In genomic region chr5:119070578-119070827, GRCh38 we compare ENCODE assay signal across 8 cellular contexts. TPM values are rescaled to one million over a fixed set of nuclear protein-coding genes. Genes with fewer than 3 reads are reported as not detected.
DNase-seq lines count a peak whose midpoint lies in the region; ATAC-seq and TF ChIP-seq lines count a peak whose summit lies in the region.

No MANE protein-coding gene starts in this region.

- peak overlapping the region; percentile 88 for H3K9ac ChIP-seq in H9 (ENCODE audit: extremely low read depth, insufficient read length, low read length)

- peak overlapping the region; percentile 95 for H3K18ac ChIP-seq in H9 (ENCODE audit: insufficient read length, low read depth, low read length)

- H2BK12ac ChIP-seq in H9 (ENCODE audit: insufficient read length, low read depth, low read length) = no peak overlapping the region

- H3K4me1 Mint-ChIP-seq in H9 (peaks cover 27 to 30% of the 10 kb centered on the region in 2 experiments), immature natural killer cell (peaks cover 33 to 45% of the 10 kb centered on the region in 2 donors)
- peaks cover 25% of the 10 kb centered on the region for H3K4me1 Mint-ChIP-seq in stimulated activated effector memory CD8-positive, alpha-beta T cell treated with anti-CD3 and anti-CD28 coated beads, Interleukin-12 subunit alpha, Interleukin-12 subunit beta, amount 100 ng/mL, for 72 hours

- H3T11ph ChIP-seq in H9 (ENCODE audit: low read length) = no peak overlapping the region

- H2BK120ac ChIP-seq in H9 (ENCODE audit: low read depth, low read length, poor library complexity, severe bottlenecking) = no peak overlapping the region

- H2AFZ ChIP-seq in H9 (ENCODE audit: low read length) = peak overlapping the region; percentile 98

- H3K14ac ChIP-seq in H9 (ENCODE audit: insufficient read depth, low read length) = peak overlapping the region; percentile 64; the same call in 1 of the 2 replicates

- no peak overlapping the region for H3K4ac ChIP-seq in H9 (ENCODE audit: low read depth, low read length)

- no peak overlapping the region for H2BK20ac ChIP-seq in H9 (ENCODE audit: low read depth, low read length, poor library complexity, severe bottlenecking)

- peak overlapping the region; percentile 74 for H3K4me3 ChIP-seq in LNCaP clone FGC (ENCODE audit: low read depth, low read length)

- H3K4me3 Mint-ChIP-seq in H9 = peak overlapping the region; percentile 91 to 93
- H3K4me3 Mint-ChIP-seq in immature natural killer cell = peak overlapping the region; percentile 94 to 100 (median 99)
- H3K4me3 Mint-ChIP-seq in stimulated activated effector memory CD8-positive, alpha-beta T cell treated with anti-CD3 and anti-CD28 coated beads, Interleukin-12 subunit alpha, Interleukin-12 subunit beta, amount 100 ng/mL, for 72 hours = peak overlapping the region; percentile 90

- H3K27ac ChIP-seq in H9 (ENCODE audit: insufficient read length, low read depth, low read length) (peak overlapping the region; percentile 93), angular gyrus (ENCODE audit: low read depth, low read length) (peak overlapping the region; percentile 84)

- no peaks in the 10 kb centered on the region for H3K36me3 Mint-ChIP-seq in H9 (ENCODE audit: insufficient read depth in 1 of 3, low read depth in 3 of 3)
- H3K36me3 Mint-ChIP-seq in immature natural killer cell = no peaks in the 10 kb centered on the region
- H3K36me3 Mint-ChIP-seq in stimulated activated effector memory CD8-positive, alpha-beta T cell treated with anti-CD3 and anti-CD28 coated beads, Interleukin-12 subunit alpha, Interleukin-12 subunit beta, amount 100 ng/mL, for 72 hours = peaks cover 7% of the 10 kb centered on the region

- H3K23ac ChIP-seq in H9 (ENCODE audit: insufficient read length, low read depth, low read length) = no peak overlapping the region

- H4K8ac ChIP-seq in H9 (replicated peaks; ENCODE audit: insufficient read length, low read depth, low read length) = no peak overlapping the region

- H3K79me1 ChIP-seq in H9 (ENCODE audit: insufficient read depth, low read depth, low read length, poor library complexity, severe bottlenecking) = no peaks in the 10 kb centered on the region

- no peaks in the 10 kb centered on the region for H3K9me3 ChIP-seq in H9 (ENCODE audit: control insufficient read depth, low read depth, low read length)

- TF ChIP-seq CTCF in H9 (conservative IDR thresholded peaks at IDR 0.05) = no peak
- no peak for TF ChIP-seq CTCF in LNCaP clone FGC (IDR thresholded peaks at IDR 0.05; ENCODE audit: control insufficient read depth, extremely low read depth, insufficient read depth)

- no peaks in the 10 kb centered on the region for H3K27me3 ChIP-seq in H9 (ENCODE audit: insufficient read depth, low read length)

- peak overlapping the region; percentile 71 for H3K4me2 ChIP-seq in H9 (ENCODE audit: insufficient read depth, insufficient read length, low read length)

- H4K5ac ChIP-seq in H9 (ENCODE audit: insufficient read length, low read depth, low read length) = no peak overlapping the region

- H3K79me2 ChIP-seq in H9 (ENCODE audit: insufficient read depth, low read length) = peaks cover 17% of the 10 kb centered on the region; the same call in 1 of the 2 replicates

- no peaks in the 10 kb centered on the region for H3K27me3 Mint-ChIP-seq in H9 (ENCODE audit: low read depth)
- H3K27me3 Mint-ChIP-seq in immature natural killer cell (ENCODE audit: low read depth in 3 of 3) = peaks cover 6 to 13% (median 7%) of the 10 kb centered on the region in 3 donors

- peaks cover 2% of the 10 kb centered on the region; the same call in 1 of the 2 replicates for H3K4me1 ChIP-seq in H9 (ENCODE audit: insufficient read depth, low read length)

- no peak overlapping the region for H3K56ac ChIP-seq in H9 (ENCODE audit: insufficient read length, low read depth, low read length)

- H3K23me2 ChIP-seq in H9 (ENCODE audit: insufficient read length, low read depth, low read length, poor library complexity, severe bottlenecking) = peaks cover 4% of the 10 kb centered on the region

- H2BK5ac ChIP-seq in H9 (ENCODE audit: insufficient read length, low read length) = peak overlapping the region; percentile 14

- WGBS in H9 (ENCODE audit: extremely low coverage, insufficient read length, low lambda C conversion rate) = no CpG with 5 or more reads among the region's 9 CpGs

- DNase-seq in NK-92 treated with Interleukin-12 subunit alpha and Interleukin-12 subunit beta, amount 100 ng/mL, for 24 hours (lab: John Stamatoyannopoulos, UW) = peak; percentile 80
- DNase-seq in NK-92 (lab: John Stamatoyannopoulos, UW; ENCODE audit: unreplicated experiment) (no peak), H9 (no peak), LNCaP clone FGC (ENCODE audit: low read depth) (no peak), immature natural killer cell (no peak)
- no peak for DNase-seq in stimulated activated effector memory CD8-positive, alpha-beta T cell treated with anti-CD3 and anti-CD28 coated beads, Interleukin-12 subunit alpha, Interleukin-12 subunit beta, amount 100 ng/mL, for 72 hours (ENCODE audit: low spot score in 2 of 2)
- no peak for DNase-seq in activated CD4-positive, alpha-beta T cell treated with anti-CD3 and anti-CD28 coated beads, Interleukin-2, amount 50 U/mL, for 4 hours

- no peak overlapping the region for H2AK5ac ChIP-seq in H9 (ENCODE audit: insufficient read length, low read length)

- no peaks in the 10 kb centered on the region for H4K20me1 ChIP-seq in H9 (ENCODE audit: control insufficient read depth, insufficient read depth, insufficient read length)

- peak; percentile 77 for ATAC-seq in stimulated activated effector memory CD8-positive, alpha-beta T cell treated with anti-CD3 and anti-CD28 coated beads, Interleukin-12 subunit alpha, Interleukin-12 subunit beta, amount 100 ng/mL, for 72 hours

- peak overlapping the region; percentile 98 to 99 (median 99) for H3K27ac Mint-ChIP-seq in H9
- H3K27ac Mint-ChIP-seq in immature natural killer cell = peak overlapping the region; percentile 95 to 100 (median 98)
- peak overlapping the region; percentile 98 for H3K27ac Mint-ChIP-seq in stimulated activated effector memory CD8-positive, alpha-beta T cell treated with anti-CD3 and anti-CD28 coated beads, Interleukin-12 subunit alpha, Interleukin-12 subunit beta, amount 100 ng/mL, for 72 hours

- no peaks in the 10 kb centered on the region for H3K9me3 Mint-ChIP-seq in H9
- no peaks in the 10 kb centered on the region for H3K9me3 Mint-ChIP-seq in immature natural killer cell
- H3K9me3 Mint-ChIP-seq in stimulated activated effector memory CD8-positive, alpha-beta T cell treated with anti-CD3 and anti-CD28 coated beads, Interleukin-12 subunit alpha, Interleukin-12 subunit beta, amount 100 ng/mL, for 72 hours = no peaks in the 10 kb centered on the region

- no peak overlapping the region for H4K91ac ChIP-seq in H9 (ENCODE audit: insufficient read length, low read depth, low read length)

- H2BK15ac ChIP-seq in H9 (ENCODE audit: low read depth, low read length) = no peak overlapping the region

RNA-seq across cellular contexts. Expression of gene DMXL1, which starts 0.4 kb away (rescaled TPM):
- total RNA-seq in H9 (2021) = 53.8 and 63.5 TPM in 2 replicates
- polyA plus RNA-seq in immature natural killer cell = 10 to 100 TPM; 14.0 to 15.6 (median 14.7) TPM
